ENCODE assay signal across 9 cellular contexts in genomic region chr6:149990109-149990671, GRCh38.
DNase-seq lines count a peak whose midpoint lies in the region; ATAC-seq lines count a peak whose summit lies in the region.
"Had no signal": no experiment of that assay in that cellular context is flagged by ENCODE, and none has a peak within 500 bp of the region (broad histone marks: within the 10 kb centered on the region; RNA-seq: fewer than 3 reads in every experiment).

No MANE protein-coding gene starts in this region.

- peak overlapping the region; percentile 74 to 79 for H3K4me3 Mint-ChIP-seq in effector memory CD8-positive, alpha-beta T cell

- H3K27ac Mint-ChIP-seq in effector memory CD8-positive, alpha-beta T cell = no peak overlapping the region

- H3K9ac ChIP-seq in NT2/D1 (ENCODE audit: insufficient read length, low read depth) = peak overlapping the region; percentile 17

- H3K4me1 Mint-ChIP-seq in effector memory CD8-positive, alpha-beta T cell (ENCODE audit: low read depth in 2 of 2) = peaks cover 24 to 29% of the 10 kb centered on the region in 2 donors

- peaks cover 5% of the 10 kb centered on the region; the same call in 1 of the 2 replicates for H3K9me3 ChIP-seq in NT2/D1 (ENCODE audit: insufficient read depth, low read length)

- no peak for ATAC-seq in effector memory CD8-positive, alpha-beta T cell (replicated peaks)
- no peak for ATAC-seq in HG02840 (IDR thresholded peaks at IDR 0.05; ENCODE audit: low FRiP score, unreplicated experiment)
- no peak for ATAC-seq in HG02642 (IDR thresholded peaks at IDR 0.05; ENCODE audit: poor library complexity, unreplicated experiment)
- no peak for ATAC-seq in HG02571 (IDR thresholded peaks at IDR 0.05; ENCODE audit: unreplicated experiment)
- ATAC-seq: K562 had no signal

- peaks cover 5 to 7% of the 10 kb centered on the region in 2 donors for H3K9me3 Mint-ChIP-seq in effector memory CD8-positive, alpha-beta T cell

- peaks cover 2% of the 10 kb centered on the region for H3K4me1 ChIP-seq in NT2/D1 (ENCODE audit: insufficient read depth, insufficient read length)

- peak overlapping the region; percentile 18 for H3K4me3 ChIP-seq in NT2/D1 (ENCODE audit: insufficient read length, low read depth)
- peak overlapping the region; percentile 41 for H3K4me3 ChIP-seq in skeletal muscle cell (ENCODE audit: low read depth, low read length)
- H3K4me3 ChIP-seq: K562 had no signal

- peaks cover 6% of the 10 kb centered on the region for H3K36me3 Mint-ChIP-seq in effector memory CD8-positive, alpha-beta T cell (ENCODE audit: insufficient read depth)

- H3K27me3 Mint-ChIP-seq in effector memory CD8-positive, alpha-beta T cell = peaks cover 97 to 99% of the 10 kb centered on the region in 2 donors

- peaks cover 88% of the 10 kb centered on the region for H3K27me3 ChIP-seq in NT2/D1 (ENCODE audit: insufficient read depth, insufficient read length)

- DNase-seq in NCI-H146 (lab: John Stamatoyannopoulos, UW) (peak; percentile 19), NCI-H146 treated with DMSO at 0.1 percent for 48 hours (lab: John Stamatoyannopoulos, UW; ENCODE audit: unreplicated experiment) (no peak), NT2/D1 (ENCODE audit: low read depth, low spot score) (no peak), skeletal muscle cell (ENCODE audit: low read depth) (no peak)
- DNase-seq in effector memory CD8-positive, alpha-beta T cell = no peak

- no peaks in the 10 kb centered on the region for H3K36me3 ChIP-seq in NT2/D1 (ENCODE audit: insufficient read depth, insufficient read length, low read length)
